In genomic region chr5:55853271-55853670, GRCh38 we compare ENCODE assay signal across 18 cellular contexts. TPM values are rescaled to one million over a fixed set of nuclear protein-coding genes. Genes with fewer than 3 reads are reported as not detected.
DNase-seq lines count a peak whose midpoint lies in the region; ATAC-seq, FAIRE-seq and TF ChIP-seq lines count a peak whose summit lies in the region.
"Had no signal": no experiment of that assay in that cellular context is flagged by ENCODE, and none has a peak within 500 bp of the region (broad histone marks: within the 10 kb centered on the region; RNA-seq: fewer than 3 reads in every experiment).

No MANE protein-coding gene starts in this region.

- peak overlapping the region; percentile 63 for H2AFZ ChIP-seq in mammary epithelial cell (ENCODE audit: low read depth, low read length)

- intact Hi-C loops in mammary epithelial cell (cut with micrococcal nuclease), result loop anchor here (1.0 kb wide), 1 partner anchor 15 kb away; no protein-coding TSS in a partner anchor

- dilution Hi-C loops in mammary epithelial cell (cut with HindIII; ENCODE audit: low sequenced_read_pairs), result no loop called here

- no peaks in the 10 kb centered on the region for H3K9me3 ChIP-seq in mammary epithelial cell (replicated peaks; ENCODE audit: insufficient read depth, low read length)
- H3K9me3 ChIP-seq: esophagus muscularis mucosa, heart left ventricle had no signal

- no peak for ATAC-seq in HG03280 (IDR thresholded peaks at IDR 0.05; ENCODE audit: unreplicated experiment)
- no peak for ATAC-seq in left lobe of liver

- peak overlapping the region in 2 of 3 experiments; percentile 11 to 12 for H3K4me3 ChIP-seq in mammary epithelial cell (replicated peaks in 1 of 3; ENCODE audit: insufficient read depth in 1 of 3, low read depth in 2 of 3, low read length in 3 of 3)
- H3K4me3 ChIP-seq: esophagus muscularis mucosa, heart left ventricle had no signal

- peak; percentile 28 for DNase-seq in ELR (ENCODE audit: low read depth)
- peak; percentile 50 for DNase-seq in HPDE6-E6E7 (ENCODE audit: extremely low spot score)
- peak; percentile 67 for DNase-seq in mammary epithelial cell
- DNase-seq in left kidney (ENCODE audit: low read depth, low spot score), result peak; percentile 7
- no peak for DNase-seq in nucleus accumbens (lab: John Stamatoyannopoulos, UW)
- no peak for DNase-seq in frontal cortex (ENCODE audit: low spot score in 2 of 2)
- DNase-seq in left lobe of liver (ENCODE audit: low spot score), result no peak
- DNase-seq: activated CD4-positive, alpha-beta T cell treated with anti-CD3 and anti-CD28 coated beads, Interleukin-2, amount 50 U/mL, for 4 hours; activated naive CD8-positive, alpha-beta T cell treated with anti-CD3 and anti-CD28 coated beads for 36 hours; activated T-cell treated with anti-CD3 and anti-CD28 coated beads, Interleukin-2, amount 50 U/mL, for 1 hour; COR-L47; heart left ventricle; Karpas-422; NCI-H1417; RPMI8226 had no signal

- no peaks in the 10 kb centered on the region for H3K79me2 ChIP-seq in mammary epithelial cell (ENCODE audit: insufficient read depth, low read length)

- H3K4me2 ChIP-seq in mammary epithelial cell (ENCODE audit: insufficient read depth, low read depth, low read length), result peak overlapping the region; percentile 74

- BruUV-seq in mammary epithelial cell (replicated peaks; lab: Mats Ljungman, UMichigan), result no TSS peak

- no peak overlapping the region for H3K9ac ChIP-seq in mammary epithelial cell (ENCODE audit: insufficient read depth, low read length)

- H3K36me3 ChIP-seq in mammary epithelial cell (ENCODE audit: insufficient read depth, low read length), result no peaks in the 10 kb centered on the region
- H3K36me3 ChIP-seq: esophagus muscularis mucosa, heart left ventricle had no signal

- peaks cover 30% of the 10 kb centered on the region for H3K4me1 ChIP-seq in mammary epithelial cell (ENCODE audit: insufficient read depth, low read length)
- H3K4me1 ChIP-seq: esophagus muscularis mucosa had no signal

- no peaks in the 10 kb centered on the region for H3K27me3 ChIP-seq in mammary epithelial cell (ENCODE audit: insufficient read depth, low read length)
- H3K27me3 ChIP-seq: esophagus muscularis mucosa, heart left ventricle had no signal

- peak overlapping the region; percentile 56 for H3K27ac ChIP-seq in mammary epithelial cell (ENCODE audit: insufficient read depth, low read depth, low read length)
- H3K27ac ChIP-seq: esophagus muscularis mucosa had no signal

- in situ Hi-C loops in mammary epithelial cell (cut with MboI; ENCODE audit: low sequenced_read_pairs in 2 of 2), result no loop called here

- WGBS in mammary epithelial cell (ENCODE audit: low coverage, missing lambda C conversion rate), result 0% methylated on average over 1 of the region's 1 CpG

- H4K20me1 ChIP-seq in mammary epithelial cell (ENCODE audit: insufficient read depth, low read length), result no peaks in the 10 kb centered on the region

- no peak for FAIRE-seq in frontal cortex (lab: Jason Lieb, UNC)

- TF ChIP-seq CTCF in mammary epithelial cell (conservative IDR thresholded peaks at IDR 0.05 in 1 of 2, IDR thresholded peaks at IDR 0.05 in 1 of 2; ENCODE audit: extremely low read depth in 1 of 2, insufficient read depth in 1 of 2, low read depth in 1 of 2, low read length in 2 of 2), result no peak

- CTCF ChIA-PET in mammary epithelial cell (lab: Charles Lee; ENCODE audit: low non-redundant PET), result interaction anchor here (0.7 kb wide), 1 partner anchor 921 kb away, joined by 3 read pairs; no protein-coding TSS in a partner anchor

RNA-seq across cellular contexts. Expression of gene IL31RA, which starts 2.1 kb away (rescaled TPM):
- 1 to 10 TPM in 1 of 2 donors, under 1 TPM in 1; 0.50 to 4.7 TPM for total RNA-seq in mammary epithelial cell
- polyA plus RNA-seq in mammary epithelial cell, result 2.9 TPM
- polyA minus RNA-seq in mammary epithelial cell, result not detected
- total RNA-seq in frontal cortex, result not detected
- total RNA-seq in left lobe of liver, result not detected
- total RNA-seq: activated naive CD8-positive, alpha-beta T cell treated with anti-CD3 and anti-CD28 coated beads for 36 hours had no signal
- polyA plus RNA-seq: neural cell had no signal

Comparison
In these comparisons a context has a peak if more than half of its experiments do, and no peak if none do; other contexts are left out.
1. DNase-seq: peak in ELR (single experiment), HPDE6-E6E7 (single experiment), mammary epithelial cell (single experiment) and left kidney (single experiment); none in nucleus accumbens (0 of 56), frontal cortex (0 of 2) and left lobe of liver (single experiment).